8 cellular contexts compared by ENCODE assay signal in genomic region chr2:237904806-237905599, GRCh38. TPM values are rescaled to one million over a fixed set of nuclear protein-coding genes. Genes with fewer than 3 reads are reported as not detected.
DNase-seq lines count a peak whose midpoint lies in the region; ATAC-seq lines count a peak whose summit lies in the region.

No MANE protein-coding gene starts in this region.

- H3K23ac ChIP-seq in mesenchymal stem cell (ENCODE audit: low read length in 2 of 2), result no peak overlapping the region

- H3K79me1 ChIP-seq in mesenchymal stem cell (replicated peaks; ENCODE audit: low read length, poor library complexity, severe bottlenecking), result no peaks in the 10 kb centered on the region

- no peak overlapping the region for H2AK5ac ChIP-seq in mesenchymal stem cell (ENCODE audit: low read length, severe bottlenecking)

- H3K9ac ChIP-seq in mesenchymal stem cell (ENCODE audit: low read length), result peak overlapping the region; percentile 65

- ATAC-seq in GM21515 (IDR thresholded peaks at IDR 0.05; ENCODE audit: unreplicated experiment) (no peak), GM19324 (IDR thresholded peaks at IDR 0.05; ENCODE audit: low FRiP score, unreplicated experiment) (no peak), HG03439 (IDR thresholded peaks at IDR 0.05; ENCODE audit: unreplicated experiment) (no peak), HG03025 (IDR thresholded peaks at IDR 0.05; ENCODE audit: low FRiP score, unreplicated experiment) (no peak)

- no peaks in the 10 kb centered on the region for H3K27me3 ChIP-seq in mesenchymal stem cell (ENCODE audit: control insufficient read depth in 1 of 2, insufficient read depth in 1 of 2, low read length in 2 of 2)

- H2BK15ac ChIP-seq in mesenchymal stem cell (ENCODE audit: low read depth, poor library complexity, severe bottlenecking), result no peak overlapping the region

- H3K4me1 ChIP-seq in mesenchymal stem cell (ENCODE audit: control insufficient read depth, insufficient read depth, low read depth, low read length), result peaks cover 3% of the 10 kb centered on the region

- WGBS in mesenchymal stem cell, result 39% methylated on average over 15 of the region's 16 CpGs

- H3K4me2 ChIP-seq in mesenchymal stem cell (ENCODE audit: low read length, poor library complexity, severe bottlenecking), result no peak overlapping the region

- in situ Hi-C loops in KBM-7 (cut with MboI; ENCODE audit: low pct_unique_long_range_greater_than_20kb, low sequenced_read_pairs), result no loop called here

- H3K9me3 ChIP-seq in mesenchymal stem cell (ENCODE audit: control insufficient read depth, low read length), result peaks cover 14% of the 10 kb centered on the region

- peak overlapping the region in 1 of 2 experiments; percentile 49 for H3K18ac ChIP-seq in mesenchymal stem cell (ENCODE audit: low read depth in 1 of 2, low read length in 2 of 2)

- H3K4ac ChIP-seq in mesenchymal stem cell (ENCODE audit: low read depth in 1 of 2, low read length in 2 of 2), result peak overlapping the region in 1 of 2 experiments; percentile 60

- no peak overlapping the region for H4K91ac ChIP-seq in mesenchymal stem cell (ENCODE audit: low read length)

- no peak overlapping the region for H2AFZ ChIP-seq in mesenchymal stem cell (ENCODE audit: low read depth, low read length)

- DNase-seq in AG08396 (ENCODE audit: low spot score) (peak; percentile 84), KBM-7 (peak; percentile 89), astrocyte of the hippocampus (ENCODE audit: low read depth, low spot score) (peak; percentile 74), mesenchymal stem cell (peak; percentile 74)

- H3K27ac ChIP-seq in mesenchymal stem cell (ENCODE audit: low read length, poor library complexity, severe bottlenecking), result no peak overlapping the region

- H2BK5ac ChIP-seq in mesenchymal stem cell (ENCODE audit: low read depth, low read length, poor library complexity, severe bottlenecking), result no peak overlapping the region

- no peak overlapping the region for H2BK120ac ChIP-seq in mesenchymal stem cell (ENCODE audit: low read depth, low read length)

- H2BK12ac ChIP-seq in mesenchymal stem cell (ENCODE audit: low read length in 2 of 2), result peak overlapping the region in 1 of 2 experiments; percentile 47

- H3K14ac ChIP-seq in mesenchymal stem cell (ENCODE audit: low read length in 2 of 2), result no peak overlapping the region

- no peak overlapping the region for H3K4me3 ChIP-seq in mesenchymal stem cell (ENCODE audit: insufficient read depth in 1 of 2, low read depth in 1 of 2, low read length in 2 of 2)

- H4K8ac ChIP-seq in mesenchymal stem cell (ENCODE audit: low read length), result peak overlapping the region; percentile 13

- peaks cover 0 to 2% of the 10 kb centered on the region in 2 experiments for H3K36me3 ChIP-seq in mesenchymal stem cell (ENCODE audit: control insufficient read depth in 1 of 2, insufficient read depth in 2 of 2, low read depth in 1 of 2, low read length in 2 of 2)

RNA-seq across cellular contexts. Expression of gene RAMP1, which starts 45.6 kb away (rescaled TPM):
- polyA plus RNA-seq in mesenchymal stem cell (2013, experiment 1 of 2), result 3.1 TPM
- 4.3 TPM for polyA plus RNA-seq in mesenchymal stem cell (2013, experiment 2 of 2)
